In the genomic region with DNA sequence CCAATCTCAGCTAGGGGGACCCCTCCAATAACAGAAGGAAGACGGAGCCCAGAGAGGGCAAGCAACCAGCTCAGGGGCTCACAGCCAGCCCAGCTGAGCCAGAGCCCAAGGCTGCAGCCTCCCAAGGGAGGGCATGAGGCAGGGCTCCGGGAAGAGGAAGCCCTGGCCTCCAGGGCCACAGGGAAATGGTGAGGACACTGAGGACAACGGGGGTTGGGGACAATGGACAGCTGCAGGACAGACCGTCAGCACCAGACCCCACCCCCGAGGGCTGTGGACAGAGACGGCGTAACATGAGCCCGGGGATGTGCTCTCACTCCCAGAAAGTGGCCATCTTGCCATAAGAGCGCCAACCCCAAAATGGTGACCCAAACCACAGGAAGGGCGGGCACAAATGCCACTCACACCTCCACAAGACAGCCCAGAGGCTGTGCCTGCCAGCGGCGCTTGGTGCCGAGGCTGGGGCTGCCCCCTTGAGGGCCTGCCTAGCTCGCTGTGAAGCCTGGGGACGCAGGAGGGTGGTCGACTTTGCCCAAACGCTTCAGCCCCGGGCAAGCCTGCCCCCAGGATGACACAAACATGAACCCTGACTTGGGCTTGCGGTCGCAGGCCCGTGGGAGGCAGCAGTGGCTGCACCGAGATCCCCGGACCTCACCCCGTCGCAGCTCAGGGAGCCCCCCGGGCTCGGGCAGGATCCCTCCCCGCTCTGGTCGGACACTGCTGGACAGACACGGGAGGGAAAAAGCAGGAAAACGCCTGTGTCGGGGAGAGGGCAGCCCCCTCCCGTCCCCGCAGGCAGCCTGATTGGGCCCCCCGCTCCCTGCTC, we compare ENCODE assay signal across 13 cellular contexts. TPM values are rescaled to one million over a fixed set of nuclear protein-coding genes. Genes with fewer than 3 reads are reported as not detected.
DNase-seq lines count a peak whose midpoint lies in the region; ATAC-seq and TF ChIP-seq lines count a peak whose summit lies in the region.
"Had no signal": no experiment of that assay in that cellular context is flagged by ENCODE, and none has a peak within 500 bp of the region (broad histone marks: within the 10 kb centered on the region; RNA-seq: fewer than 3 reads in every experiment).

No MANE protein-coding gene starts in this region.

- peak in 2 of 4 donors; percentile 5 to 12 for ATAC-seq in psoas muscle
- no peak for ATAC-seq in HG02852 (IDR thresholded peaks at IDR 0.05; ENCODE audit: unreplicated experiment)

- TF ChIP-seq CTCF in Peyer's patch (IDR thresholded peaks at IDR 0.05) (no peak), psoas muscle (IDR thresholded peaks at IDR 0.05) (no peak), colonic mucosa (IDR thresholded peaks at IDR 0.05) (no peak), uterus (IDR thresholded peaks at IDR 0.05) (no peak)

- intact Hi-C loops in psoas muscle (cut with DNase I) = no loop called here
- intact Hi-C loops in colonic mucosa (cut with DNase I) = no loop called here
- intact Hi-C loops in uterus (cut with DNase I; ENCODE audit: low total_unique reads) = no loop called here

- H3K4me1 ChIP-seq in Peyer's patch = peaks cover 0 to 7% (median 0%) of the 10 kb centered on the region in 4 donors
- peaks cover 11% of the 10 kb centered on the region for H3K4me1 ChIP-seq in iPS DF 6.9 (ENCODE audit: control insufficient read depth, insufficient read depth, low read length)
- H3K4me1 ChIP-seq in psoas muscle = peaks cover 3% of the 10 kb centered on the region
- H3K4me1 ChIP-seq in colonic mucosa = no peaks in the 10 kb centered on the region
- no peaks in the 10 kb centered on the region for H3K4me1 ChIP-seq in uterus

- no peak for TF ChIP-seq POLR2A in Peyer's patch (IDR thresholded peaks at IDR 0.05)
- no peak for TF ChIP-seq POLR2A in uterus (IDR thresholded peaks at IDR 0.05)

- H3K36me3 ChIP-seq in Peyer's patch (no peaks in the 10 kb centered on the region), iPS DF 6.9 (ENCODE audit: control insufficient read depth, insufficient read depth, low read length) (peaks cover 7% of the 10 kb centered on the region), psoas muscle (ENCODE audit: insufficient read depth in 1 of 2, low read depth in 1 of 2) (no peaks in the 10 kb centered on the region), colonic mucosa (no peaks in the 10 kb centered on the region), uterus (no peaks in the 10 kb centered on the region)

- H3K4me3 ChIP-seq in Peyer's patch (peak overlapping the region in 3 of 4 donors; percentile 21 to 30 (median 23)), iPS DF 6.9 (ENCODE audit: low read length) (peak overlapping the region; percentile 17; the same call in 1 of the 2 replicates), psoas muscle (peak overlapping the region; percentile 27), colonic mucosa (no peak overlapping the region), uterus (no peak overlapping the region)
- H3K4me3 ChIP-seq: GM23248 had no signal

- H3K9me3 ChIP-seq in Peyer's patch (no peaks in the 10 kb centered on the region), iPS DF 6.9 (ENCODE audit: control insufficient read depth, insufficient read depth, low read length) (no peaks in the 10 kb centered on the region), psoas muscle (no peaks in the 10 kb centered on the region), colonic mucosa (no peaks in the 10 kb centered on the region), uterus (no peaks in the 10 kb centered on the region)

- H3K27ac ChIP-seq in Peyer's patch (peak overlapping the region in 2 of 4 donors; percentile 49 to 57), iPS DF 6.9 (ENCODE audit: low read length) (no peak overlapping the region), psoas muscle (no peak overlapping the region), colonic mucosa (no peak overlapping the region), uterus (no peak overlapping the region)
- H3K27ac ChIP-seq: GM23248 had no signal

- H3K27me3 ChIP-seq in Peyer's patch = no peaks in the 10 kb centered on the region
- H3K27me3 ChIP-seq in iPS DF 6.9 (ENCODE audit: control insufficient read depth, insufficient read depth, low read length) = no peaks in the 10 kb centered on the region
- H3K27me3 ChIP-seq in psoas muscle (ENCODE audit: insufficient read depth in 3 of 3, low read length in 2 of 3) = peaks cover 0 to 31% (median 15%) of the 10 kb centered on the region in 3 donors
- H3K27me3 ChIP-seq in colonic mucosa = no peaks in the 10 kb centered on the region
- H3K27me3 ChIP-seq in uterus = no peaks in the 10 kb centered on the region

- DNase-seq in ELF-1 (ENCODE audit: low read depth, low spot score) (peak; percentile 30), Peyer's patch (no peak), iPS DF 6.9 (ENCODE audit: low read depth, low spot score) (no peak), psoas muscle (no peak), colonic mucosa (no peak), uterus (no peak), LoVo (ENCODE audit: low spot score) (no peak)
- DNase-seq: DND-41, GM23248, NCI-H1436 treated with DMSO at 0.1 percent for 48 hours had no signal

- no peak overlapping the region for H3K9ac ChIP-seq in colonic mucosa (ENCODE audit: low read depth in 2 of 2, low read length in 2 of 2)
- H3K9ac ChIP-seq: GM23248 had no signal

- WGBS in iPS DF 6.9 (ENCODE audit: insufficient coverage, insufficient read length) = no CpG with 5 or more reads among the region's 35 CpGs
- WGBS in psoas muscle, 3 donors = 40 to 48% (median 44%) methylated on average over 27 to 35 of the region's 35 CpGs

RNA-seq across cellular contexts. Expression of gene PIMREG, which starts 10.5 kb away (rescaled TPM):
- total RNA-seq in Peyer's patch (1 to 10 TPM in 3 of 4 donors, under 1 TPM in 1; 0.67 to 9.8 (median 7.2) TPM), psoas muscle (under 1 TPM in 1 of 4 donors, not detected in 3; 0.38 TPM), colonic mucosa (10 to 100 TPM in 1 of 2 donors, 1 to 10 TPM in 1; 4.3 to 26.0 TPM), uterus (10 to 100 TPM in 1 of 4 donors, not detected in 3; 16.0 TPM)
- polyA plus RNA-seq in psoas muscle = under 1 TPM in 2 of 3 donors, not detected in 1; 0.18 to 0.21 TPM

RNA-seq across cellular contexts. Expression of gene AIPL1, which starts 19.8 kb away (rescaled TPM):
- total RNA-seq in Peyer's patch (not detected), psoas muscle (not detected), colonic mucosa (not detected), uterus (not detected)
- not detected for polyA plus RNA-seq in psoas muscle
- total RNA-seq: activated B cell treated with CpG ODN at 0.5 μM for 24 hours, dermis microvascular lymphatic vessel endothelial cell, GM23248 had no signal
- polyA plus RNA-seq: GM23248 had no signal

Comparison
In these comparisons a context has a peak if more than half of its experiments do, and no peak if none do; other contexts are left out.
1. H3K4me3 ChIP-seq: peak in Peyer's patch (3 of 4), iPS DF 6.9 (single experiment) and psoas muscle (single experiment); none in colonic mucosa (single experiment) and uterus (0 of 2).